In the genomic region with DNA sequence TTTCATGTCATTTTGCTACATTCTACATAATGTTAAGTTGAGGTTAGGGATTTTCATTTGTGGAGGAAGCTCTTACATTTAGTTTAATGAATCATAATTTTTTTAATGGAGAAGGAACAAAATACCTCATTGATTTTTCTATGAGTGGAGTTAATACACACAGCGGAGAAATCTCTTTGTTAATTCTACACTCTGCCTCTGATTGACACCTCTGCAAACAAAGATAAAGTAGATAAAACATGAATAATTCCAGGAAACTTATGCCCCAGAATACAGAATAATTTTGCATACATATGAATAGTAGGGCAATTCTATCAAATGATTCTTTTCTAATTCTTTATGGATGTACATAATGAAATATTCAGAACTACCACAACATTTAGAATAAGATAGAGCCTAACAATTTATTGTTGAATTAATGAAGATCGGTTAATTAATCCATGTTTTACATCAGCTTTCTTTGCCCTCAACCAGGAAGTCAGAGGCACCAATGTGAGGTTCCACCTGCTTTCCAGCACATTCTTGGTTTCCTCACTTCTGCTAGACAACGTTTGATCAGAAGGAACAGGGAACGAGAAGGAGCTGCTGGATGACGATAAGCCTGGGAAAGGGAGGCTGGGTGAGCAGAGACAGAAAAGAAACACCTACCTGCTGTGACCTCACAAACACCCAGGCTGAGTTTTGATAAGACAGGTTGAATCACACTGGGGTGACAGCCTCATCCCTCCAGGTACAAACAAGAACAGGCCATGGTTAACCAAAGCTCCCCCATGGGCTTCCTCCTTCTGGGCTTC, we compare ENCODE assay signal across 2 cellular contexts.
TF ChIP-seq lines count a peak whose summit lies in the region.

No MANE protein-coding gene starts in this region.

TF ChIP-seq in GM12891, 5 proteins besides CTCF, POLR2A, EP300 and RAD21:
- TF ChIP-seq PAX5 (IDR thresholded peaks at IDR 0.05; ENCODE audit: insufficient read depth, low read length, severe bottlenecking) (no peak), TAF1 (IDR thresholded peaks at IDR 0.05; ENCODE audit: low read depth, low read length) (no peak), POU2F2 (IDR thresholded peaks at IDR 0.05; ENCODE audit: low read depth, low read length) (no peak), SPI1 (IDR thresholded peaks at IDR 0.05; ENCODE audit: low read depth, low read length) (no peak), POLR2AphosphoS5 (IDR thresholded peaks at IDR 0.05; ENCODE audit: low read depth, low read length) (no peak)

TF ChIP-seq in K562, 482 proteins besides CTCF, POLR2A, EP300 and RAD21:
- no peak for TF ChIP-seq SIN3A (IDR thresholded peaks at IDR 0.05; ENCODE audit: borderline replicate concordance in 2 of 2, control insufficient read depth in 1 of 2, low read depth in 2 of 2, low read length in 2 of 2)
- TF ChIP-seq PKNOX1 (IDR thresholded peaks at IDR 0.05) = peak; percentile 49
TF ChIP-seq in K562: peak in this region for 1.
